Comparison of ENCODE assay signal across 1 cellular context in the genomic region with DNA sequence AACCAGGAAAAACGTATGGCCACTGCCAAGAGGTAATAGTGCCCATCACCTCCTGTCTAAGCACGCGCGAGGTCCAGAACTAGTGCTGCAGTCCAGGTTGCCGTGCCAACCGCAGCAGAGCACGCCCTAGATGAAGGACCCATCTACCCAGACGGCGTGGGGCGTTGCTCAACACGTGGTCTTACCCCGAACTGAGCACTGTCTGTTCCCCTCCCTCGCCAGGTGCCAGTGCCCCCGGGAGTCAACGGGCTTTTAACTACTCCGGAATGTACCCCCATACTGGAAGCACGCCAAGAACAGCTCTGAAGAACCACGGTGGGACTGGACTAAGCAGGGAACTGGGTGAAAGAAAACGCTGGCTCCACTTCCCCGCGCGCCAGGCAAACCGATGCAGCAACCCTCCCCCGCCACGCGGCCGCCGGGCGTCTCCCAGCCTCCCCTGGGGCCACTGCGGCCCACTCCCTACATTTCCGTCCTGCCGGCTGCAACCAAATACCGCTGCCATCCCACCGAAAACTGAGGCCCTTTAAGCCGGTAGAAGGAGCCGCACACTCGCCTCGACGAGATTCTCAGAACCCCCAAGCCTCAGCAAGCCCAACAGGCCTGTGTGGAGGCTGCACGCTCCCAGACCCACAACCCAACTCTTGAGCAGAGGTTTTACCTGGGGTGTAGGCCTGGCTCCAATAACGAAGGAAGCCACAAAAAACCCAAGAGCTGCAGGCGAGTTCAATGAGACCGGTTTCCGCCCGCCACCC.
TF ChIP-seq lines count a peak whose summit lies in the region.

HSPA8 (minus strand) TSS at position 734 of the 755 bp plus-strand sequence. CDS start 812 bp downstream, outside the sequence.

TF ChIP-seq in K562, 482 proteins besides CTCF, POLR2A, EP300 and RAD21 (continued from another document and continues in another):
- TF ChIP-seq KLF6 (CRISPR knock-in tag; IDR thresholded peaks at IDR 0.05; ENCODE audit: borderline replicate concordance) (no peak), ZNF24 (IDR thresholded peaks at IDR 0.05) (no peak), JUND (IDR thresholded peaks at IDR 0.05; ENCODE audit: borderline replicate concordance, low read depth, low read length) (no peak), JUND (tag; IDR thresholded peaks at IDR 0.05; ENCODE audit: borderline replicate concordance, low read depth, low read length) (no peak), SETDB1 (IDR thresholded peaks at IDR 0.05; ENCODE audit: low read length) (no peak), CBX3 (IDR thresholded peaks at IDR 0.05; ENCODE audit: borderline replicate concordance in 1 of 2, low read length in 2 of 2) (no peak), POU5F1 (IDR thresholded peaks at IDR 0.05; ENCODE audit: borderline replicate concordance, low read depth, low read length, partially characterized antibody) (no peak), CHD2 (IDR thresholded peaks at IDR 0.05; ENCODE audit: low read depth, low read length) (no peak), NCOR1 (IDR thresholded peaks at IDR 0.05) (no peak), ZHX1 (conservative IDR thresholded peaks at IDR 0.05; ENCODE audit: low read length) (no peak), TAF1 (IDR thresholded peaks at IDR 0.05; ENCODE audit: control insufficient read depth, extremely low read depth, insufficient read depth, low read length, severe bottlenecking) (peak; percentile 88), SMAD1 (IDR thresholded peaks at IDR 0.05; ENCODE audit: low read depth, low read length, partially characterized antibody) (peak; percentile 53), ZBTB7A (IDR thresholded peaks at IDR 0.05; ENCODE audit: borderline replicate concordance, control insufficient read depth, low read depth, low read length) (no peak), CREB1 (IDR thresholded peaks at IDR 0.05) (no peak), CREB1 (CRISPR knock-in tag; IDR thresholded peaks at IDR 0.05) (no peak), PRPF4 (IDR thresholded peaks at IDR 0.05; ENCODE audit: insufficient read depth, low read depth, low read length, poor library complexity, severe bottlenecking) (peak; percentile 85), PHTF2 (CRISPR knock-in tag; IDR thresholded peaks at IDR 0.05) (peak; percentile 81; the same call in 1 of the 2 replicates), HMGXB4 (CRISPR knock-in tag; IDR thresholded peaks at IDR 0.05) (no peak), RBM39 (optimal IDR thresholded peaks at IDR 0.05; ENCODE audit: low read depth, low read length) (no peak), ARID4B (CRISPR knock-in tag; IDR thresholded peaks at IDR 0.05) (0 out of 2 replicates have a peak, but pooled peaks have one; percentile 27), STAT5B (CRISPR knock-in tag; IDR thresholded peaks at IDR 0.05) (no peak), BCLAF1 (IDR thresholded peaks at IDR 0.05; ENCODE audit: borderline replicate concordance in 1 of 2, control insufficient read depth in 1 of 2, low read depth in 2 of 2, low read length in 1 of 2) (no peak), KDM2B (CRISPR knock-in tag; IDR thresholded peaks at IDR 0.05) (no peak), IFI16 (CRISPR knock-in tag; IDR thresholded peaks at IDR 0.05) (no peak), ZNF140 (CRISPR knock-in tag; IDR thresholded peaks at IDR 0.05) (no peak), ZNF263 (CRISPR knock-in tag; IDR thresholded peaks at IDR 0.05; ENCODE audit: borderline replicate concordance) (no peak)
- TF ChIP-seq, protein P1, sequence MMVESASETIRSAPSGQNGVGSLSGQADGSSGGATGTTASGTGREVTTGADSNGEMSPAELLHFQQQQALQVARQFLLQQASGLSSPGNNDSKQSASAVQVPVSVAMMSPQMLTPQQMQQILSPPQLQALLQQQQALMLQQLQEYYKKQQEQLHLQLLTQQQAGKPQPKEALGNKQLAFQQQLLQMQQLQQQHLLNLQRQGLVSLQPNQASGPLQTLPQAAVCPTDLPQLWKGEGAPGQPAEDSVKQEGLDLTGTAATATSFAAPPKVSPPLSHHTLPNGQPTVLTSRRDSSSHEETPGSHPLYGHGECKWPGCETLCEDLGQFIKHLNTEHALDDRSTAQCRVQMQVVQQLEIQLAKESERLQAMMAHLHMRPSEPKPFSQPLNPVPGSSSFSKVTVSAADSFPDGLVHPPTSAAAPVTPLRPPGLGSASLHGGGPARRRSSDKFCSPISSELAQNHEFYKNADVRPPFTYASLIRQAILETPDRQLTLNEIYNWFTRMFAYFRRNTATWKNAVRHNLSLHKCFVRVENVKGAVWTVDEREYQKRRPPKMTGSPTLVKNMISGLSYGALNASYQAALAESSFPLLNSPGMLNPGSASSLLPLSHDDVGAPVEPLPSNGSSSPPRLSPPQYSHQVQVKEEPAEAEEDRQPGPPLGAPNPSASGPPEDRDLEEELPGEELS (CRISPR knock-in tag; IDR thresholded peaks at IDR 0.05; ENCODE audit: borderline replicate concordance), result no peak
- TF ChIP-seq, protein P2, sequence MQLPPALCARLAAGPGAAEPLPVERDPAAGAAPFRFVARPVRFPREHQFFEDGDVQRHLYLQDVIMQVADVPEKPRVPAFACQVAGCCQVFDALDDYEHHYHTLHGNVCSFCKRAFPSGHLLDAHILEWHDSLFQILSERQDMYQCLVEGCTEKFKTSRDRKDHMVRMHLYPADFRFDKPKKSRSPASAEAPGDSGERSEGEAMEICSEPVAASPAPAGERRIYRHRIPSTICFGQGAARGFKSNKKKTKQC (CRISPR knock-in tag; IDR thresholded peaks at IDR 0.05), result no peak
- TF ChIP-seq, protein P3, sequence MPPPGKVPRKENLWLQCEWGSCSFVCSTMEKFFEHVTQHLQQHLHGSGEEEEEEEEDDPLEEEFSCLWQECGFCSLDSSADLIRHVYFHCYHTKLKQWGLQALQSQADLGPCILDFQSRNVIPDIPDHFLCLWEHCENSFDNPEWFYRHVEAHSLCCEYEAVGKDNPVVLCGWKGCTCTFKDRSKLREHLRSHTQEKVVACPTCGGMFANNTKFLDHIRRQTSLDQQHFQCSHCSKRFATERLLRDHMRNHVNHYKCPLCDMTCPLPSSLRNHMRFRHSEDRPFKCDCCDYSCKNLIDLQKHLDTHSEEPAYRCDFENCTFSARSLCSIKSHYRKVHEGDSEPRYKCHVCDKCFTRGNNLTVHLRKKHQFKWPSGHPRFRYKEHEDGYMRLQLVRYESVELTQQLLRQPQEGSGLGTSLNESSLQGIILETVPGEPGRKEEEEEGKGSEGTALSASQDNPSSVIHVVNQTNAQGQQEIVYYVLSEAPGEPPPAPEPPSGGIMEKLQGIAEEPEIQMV (tag; conservative IDR thresholded peaks at IDR 0.05; ENCODE audit: low read depth), result no peak
- TF ChIP-seq, protein P4, sequence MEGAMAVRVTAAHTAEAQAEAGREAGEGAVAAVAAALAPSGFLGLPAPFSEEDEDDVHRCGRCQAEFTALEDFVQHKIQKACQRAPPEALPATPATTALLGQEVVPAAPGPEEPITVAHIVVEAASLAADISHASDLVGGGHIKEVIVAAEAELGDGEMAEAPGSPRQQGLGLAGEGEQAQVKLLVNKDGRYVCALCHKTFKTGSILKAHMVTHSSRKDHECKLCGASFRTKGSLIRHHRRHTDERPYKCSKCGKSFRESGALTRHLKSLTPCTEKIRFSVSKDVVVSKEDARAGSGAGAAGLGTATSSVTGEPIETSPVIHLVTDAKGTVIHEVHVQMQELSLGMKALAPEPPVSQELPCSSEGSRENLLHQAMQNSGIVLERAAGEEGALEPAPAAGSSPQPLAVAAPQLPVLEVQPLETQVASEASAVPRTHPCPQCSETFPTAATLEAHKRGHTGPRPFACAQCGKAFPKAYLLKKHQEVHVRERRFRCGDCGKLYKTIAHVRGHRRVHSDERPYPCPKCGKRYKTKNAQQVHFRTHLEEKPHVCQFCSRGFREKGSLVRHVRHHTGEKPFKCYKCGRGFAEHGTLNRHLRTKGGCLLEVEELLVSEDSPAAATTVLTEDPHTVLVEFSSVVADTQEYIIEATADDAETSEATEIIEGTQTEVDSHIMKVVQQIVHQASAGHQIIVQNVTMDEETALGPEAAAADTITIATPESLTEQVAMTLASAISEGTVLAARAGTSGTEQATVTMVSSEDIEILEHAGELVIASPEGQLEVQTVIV (CRISPR knock-in tag; IDR thresholded peaks at IDR 0.05; ENCODE audit: borderline replicate concordance), result no peak
- TF ChIP-seq, protein P5, sequence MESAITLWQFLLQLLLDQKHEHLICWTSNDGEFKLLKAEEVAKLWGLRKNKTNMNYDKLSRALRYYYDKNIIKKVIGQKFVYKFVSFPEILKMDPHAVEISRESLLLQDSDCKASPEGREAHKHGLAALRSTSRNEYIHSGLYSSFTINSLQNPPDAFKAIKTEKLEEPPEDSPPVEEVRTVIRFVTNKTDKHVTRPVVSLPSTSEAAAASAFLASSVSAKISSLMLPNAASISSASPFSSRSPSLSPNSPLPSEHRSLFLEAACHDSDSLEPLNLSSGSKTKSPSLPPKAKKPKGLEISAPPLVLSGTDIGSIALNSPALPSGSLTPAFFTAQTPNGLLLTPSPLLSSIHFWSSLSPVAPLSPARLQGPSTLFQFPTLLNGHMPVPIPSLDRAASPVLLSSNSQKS (CRISPR knock-in tag; IDR thresholded peaks at IDR 0.05), result no peak
